ENCODE assay signal across 8 cellular contexts in the genomic region with DNA sequence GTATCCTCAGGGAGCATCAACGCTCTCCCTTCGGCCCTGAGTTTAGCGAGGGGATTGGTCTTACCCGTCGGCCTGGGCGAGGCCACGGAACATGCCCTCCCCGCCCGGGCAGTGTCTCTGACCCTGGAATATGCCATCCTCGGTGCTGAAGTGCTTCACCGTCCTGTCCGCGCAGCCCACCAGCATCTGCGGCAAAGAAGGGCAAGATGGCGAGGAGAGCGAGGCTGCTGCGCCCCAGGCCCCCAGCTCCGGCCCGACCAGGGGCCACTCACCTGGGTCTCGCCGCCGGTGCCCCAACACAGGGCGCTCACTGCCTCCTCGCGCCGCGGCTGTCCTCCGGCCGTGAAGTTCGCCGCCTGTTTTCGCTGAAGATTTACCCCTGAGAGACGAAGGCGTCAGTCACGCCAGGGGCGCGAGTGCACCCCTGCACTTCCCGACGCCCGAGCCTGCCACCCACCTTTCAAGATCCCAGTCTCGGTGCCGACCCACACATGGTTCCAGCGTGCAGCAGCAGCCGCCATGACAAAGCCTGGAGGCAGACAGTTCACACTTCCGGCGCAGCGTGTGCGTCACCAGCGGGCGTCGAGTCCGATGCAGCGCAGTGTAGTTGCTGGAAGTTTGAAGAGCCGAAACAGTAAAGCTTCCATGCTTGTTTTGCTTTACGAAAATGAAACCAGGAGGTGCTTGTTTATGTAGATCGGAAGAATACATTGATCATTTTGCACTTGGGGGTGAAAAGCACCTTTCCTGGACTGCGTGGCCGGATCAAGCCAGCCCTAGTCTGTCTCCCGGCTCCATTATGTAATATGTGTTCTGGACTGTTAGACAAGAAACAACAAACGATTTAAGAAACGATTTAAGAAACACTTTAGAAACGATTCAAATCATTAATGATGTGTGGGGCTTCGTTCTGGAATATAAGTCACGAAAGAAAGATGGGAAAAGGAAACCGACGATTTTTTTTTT. TPM values are rescaled to one million over a fixed set of nuclear protein-coding genes. Genes with fewer than 3 reads are reported as not detected.
A peak's percentile ranks its signal among the peaks of the same experiment; 100 is the strongest.
DNase-seq lines count a peak whose midpoint lies in the region; ATAC-seq and TF ChIP-seq lines count a peak whose summit lies in the region.

TSS of gene WDR74 (minus strand) at position 541 of the 966 bp plus-strand sequence. CDS start at position 521, 20 bp downstream.

- POLR2A ChIA-PET in HEK293 (lab: Yijun Ruan, JAX), result interaction anchor here (0.6 to 3.4 kb wide), 15 partner anchors 7 to 112 kb away, joined by 3 to 182 read pairs (median 38); partner anchors contain the start of genes HNRNPUL2, NXF1, SLC3A2 and STX5

- no peaks in the 10 kb centered on the region; the same call in 1 of the 2 replicates for H3K27me3 ChIP-seq in SJSA1 (replicated peaks)
- no peaks in the 10 kb centered on the region for H3K27me3 ChIP-seq in gastroesophageal sphincter

- CTCF ChIA-PET in HEK293 (lab: Yijun Ruan, JAX), result interaction anchor here (0.6 to 2.3 kb wide), 2 partner anchors 53 to 68 kb away, joined by 3 to 9 read pairs; no protein-coding TSS in a partner anchor

- no peak for TF ChIP-seq CTCF in HEK293 (tag by site-specific recombination; IDR thresholded peaks at IDR 0.05)
- no peak for TF ChIP-seq CTCF in gastroesophageal sphincter (IDR thresholded peaks at IDR 0.05)

- H3K27ac ChIP-seq in HEK293 (ENCODE audit: extremely low read depth, low read depth, low read length) (peak within 1 kb of the TSS; percentile 80), SJSA1 (peak within 1 kb of the TSS; percentile 100), gastroesophageal sphincter (peak within 1 kb of the TSS; percentile 94 to 98 (median 95))

- no peaks in the 10 kb centered on the region for H3K9me3 ChIP-seq in HEK293 (ENCODE audit: control insufficient read depth, insufficient read depth, low read depth, low read length)
- no peaks in the 10 kb centered on the region for H3K9me3 ChIP-seq in SJSA1 (replicated peaks)
- no peaks in the 10 kb centered on the region for H3K9me3 ChIP-seq in gastroesophageal sphincter

- H3K4me3 ChIP-seq in HEK293 (ENCODE audit: low read depth, low read length), result peak within 1 kb of the TSS; percentile 63
- peak within 1 kb of the TSS; percentile 72 for H3K4me3 ChIP-seq in SJSA1
- H3K4me3 ChIP-seq in gastroesophageal sphincter, result peak within 1 kb of the TSS; percentile 63 to 81

- WGBS in gastroesophageal sphincter (ENCODE audit: low coverage in 1 of 2), 2 donors, result 0% methylated on average over 9 to 15 of the region's 66 CpGs

- peak; percentile 37 to 67 for TF ChIP-seq POLR2A in gastroesophageal sphincter (IDR thresholded peaks at IDR 0.05)

- DNase-seq in GF-D8 (lab: John Stamatoyannopoulos, UW) (peak; percentile 78), NAMALWA (ENCODE audit: low spot score) (peak; percentile 98), SJSA1 (ENCODE audit: low read depth in 1 of 2, low spot score in 2 of 2) (peak; percentile 91 to 96), nucleus accumbens (lab: John Stamatoyannopoulos, UW) (peak in 55 of 56 donors; percentile 69 to 98 (median 89)), superior temporal gyrus (ENCODE audit: extremely low spot score) (peak; percentile 99)
- peak; percentile 66 to 85 (median 76) for DNase-seq in activated naive CD4-positive, alpha-beta T cell (lab: John Stamatoyannopoulos, UW)

- H3K36me3 ChIP-seq in HEK293 (ENCODE audit: control insufficient read depth in 2 of 2, insufficient read depth in 1 of 2, low read length in 2 of 2), result peaks cover 0 to 33% of the 10 kb centered on the region in 2 experiments; a peak in 2 of 3 replicates
- peaks cover 33% of the 10 kb centered on the region for H3K36me3 ChIP-seq in SJSA1
- H3K36me3 ChIP-seq in gastroesophageal sphincter, result peaks cover 0 to 35% of the 10 kb centered on the region in 2 donors

- no peak for TF ChIP-seq EP300 in gastroesophageal sphincter (IDR thresholded peaks at IDR 0.05)

- H3K4me1 ChIP-seq in HEK293 (ENCODE audit: control insufficient read depth, insufficient read depth, low read length), result no peaks in the 10 kb centered on the region
- H3K4me1 ChIP-seq in SJSA1 (replicated peaks), result peaks cover 16% of the 10 kb centered on the region
- H3K4me1 ChIP-seq in gastroesophageal sphincter, result peaks cover 0 to 57% (median 9%) of the 10 kb centered on the region in 3 donors

- peak; percentile 72 for ATAC-seq in gastroesophageal sphincter

TF ChIP-seq in HEK293, 187 proteins besides CTCF, POLR2A, EP300 and RAD21 (continues in another document):
- TF ChIP-seq GLI2 (tag by site-specific recombination; IDR thresholded peaks at IDR 0.05; ENCODE audit: borderline replicate concordance, low read depth), result no peak
- TF ChIP-seq YY1 (tag by site-specific recombination; IDR thresholded peaks at IDR 0.05), result peak; percentile 93
- no peak for TF ChIP-seq ZNF16 (tag by site-specific recombination; IDR thresholded peaks at IDR 0.05; ENCODE audit: low read depth)
- TF ChIP-seq, protein P1, sequence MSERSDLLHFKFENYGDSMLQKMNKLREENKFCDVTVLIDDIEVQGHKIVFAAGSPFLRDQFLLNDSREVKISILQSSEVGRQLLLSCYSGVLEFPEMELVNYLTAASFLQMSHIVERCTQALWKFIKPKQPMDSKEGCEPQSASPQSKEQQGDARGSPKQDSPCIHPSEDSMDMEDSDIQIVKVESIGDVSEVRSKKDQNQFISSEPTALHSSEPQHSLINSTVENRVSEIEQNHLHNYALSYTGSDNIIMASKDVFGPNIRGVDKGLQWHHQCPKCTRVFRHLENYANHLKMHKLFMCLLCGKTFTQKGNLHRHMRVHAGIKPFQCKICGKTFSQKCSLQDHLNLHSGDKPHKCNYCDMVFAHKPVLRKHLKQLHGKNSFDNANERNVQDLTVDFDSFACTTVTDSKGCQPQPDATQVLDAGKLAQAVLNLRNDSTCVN (tag by site-specific recombination; optimal IDR thresholded peaks at IDR 0.05), result peak; percentile 45
- TF ChIP-seq ZNF785 (tag by site-specific recombination; IDR thresholded peaks at IDR 0.05), result no peak
- no peak; the same call in 1 of the 2 replicates for TF ChIP-seq OVOL3 (tag by site-specific recombination; IDR thresholded peaks at IDR 0.05)
- TF ChIP-seq ZNF341 (tag by site-specific recombination; IDR thresholded peaks at IDR 0.05; ENCODE audit: low read depth), result peak; percentile 93
- no peak for TF ChIP-seq KLF7 (tag by site-specific recombination; IDR thresholded peaks at IDR 0.05; ENCODE audit: borderline replicate concordance)
- TF ChIP-seq ZFP69B (tag by site-specific recombination; IDR thresholded peaks at IDR 0.05), result 0 out of 2 replicates have a peak, but pooled peaks have one; percentile 16
- peak; percentile 48 for TF ChIP-seq SP2 (tag by site-specific recombination; IDR thresholded peaks at IDR 0.05)
- TF ChIP-seq TSHZ1 (tag by site-specific recombination; IDR thresholded peaks at IDR 0.05; ENCODE audit: borderline replicate concordance), result no peak
- peak; percentile 61 for TF ChIP-seq SP7 (tag by site-specific recombination; IDR thresholded peaks at IDR 0.05)
- no peak for TF ChIP-seq ZNF423 (tag by site-specific recombination; IDR thresholded peaks at IDR 0.05)
- TF ChIP-seq RBAK (tag by site-specific recombination; IDR thresholded peaks at IDR 0.05), result no peak
- TF ChIP-seq ZNF501 (tag by site-specific recombination; IDR thresholded peaks at IDR 0.05), result peak; percentile 88
- peak; percentile 22; the same call in 1 of the 2 replicates for TF ChIP-seq ZNF391 (tag by site-specific recombination; IDR thresholded peaks at IDR 0.05; ENCODE audit: borderline replicate concordance, low read depth)
- TF ChIP-seq ZSCAN30 (tag by site-specific recombination; IDR thresholded peaks at IDR 0.05), result peak; percentile 79
- no peak for TF ChIP-seq ZNF623 (tag by site-specific recombination; IDR thresholded peaks at IDR 0.05)
- 0 out of 2 replicates have a peak, but pooled peaks have one; percentile 25 for TF ChIP-seq ZEB2 (tag by site-specific recombination; IDR thresholded peaks at IDR 0.05)
- peak; percentile 19; the same call in 1 of the 2 replicates for TF ChIP-seq TRIM28 (IDR thresholded peaks at IDR 0.05; ENCODE audit: borderline replicate concordance, low read length)
- TF ChIP-seq KLF16 (tag by site-specific recombination; IDR thresholded peaks at IDR 0.05), result peak; percentile 57

RNA-seq across cellular contexts. Expression of gene WDR74, which starts in this region (rescaled TPM):
- total RNA-seq in SJSA1 (2014; rRNA removed; shearing (Covaris generic)), result 97.4 and 102 TPM in 2 replicates
- 10 to 100 TPM; 26.6 to 46.8 (median 39.3) TPM for total RNA-seq in gastroesophageal sphincter

Comparison
In these comparisons a context has a peak if more than half of its experiments do, and no peak if none do; other contexts are left out.
1. Peak in every context shown above with its lines: DNase-seq, ATAC-seq, H3K4me3 ChIP-seq and H3K27ac ChIP-seq.